In genomic region chr1:100039571-100039970, GRCh38 we compare ENCODE assay signal across 8 cellular contexts.
A peak's percentile ranks its signal among the peaks of the same experiment; 100 is the strongest.
DNase-seq lines count a peak whose midpoint lies in the region; ATAC-seq, FAIRE-seq and TF ChIP-seq lines count a peak whose summit lies in the region.

No MANE protein-coding gene starts in this region.

- in situ Hi-C loops in HepG2 (cut with HindIII; ENCODE audit: extremely low pct_ligation_motif_present, low pct_unique_long_range_greater_than_20kb) = loop anchor here (5.0 kb wide), 1 partner anchor 232 kb away; no protein-coding TSS in a partner anchor

- DNase-seq in heart right ventricle (no peak), left cardiac atrium (no peak), adrenal gland (no peak), HepG2 (ENCODE audit: low spot score) (no peak), upper lobe of left lung (no peak), NCI-H524 (lab: John Stamatoyannopoulos, UW) (no peak)

- no peak for TF ChIP-seq EP300 in HepG2 (IDR thresholded peaks at IDR 0.05; ENCODE audit: low read depth in 2 of 2, low read length in 2 of 2)
- TF ChIP-seq EP300 in HepG2 (CRISPR knock-in tag; IDR thresholded peaks at IDR 0.05; ENCODE audit: borderline replicate concordance) = no peak
- no peak for TF ChIP-seq EP300 in upper lobe of left lung (IDR thresholded peaks at IDR 0.05)

- H3K4me1 ChIP-seq in heart right ventricle = peaks cover 0 to 63% (median 32%) of the 10 kb centered on the region in 9 donors
- peaks cover 14 to 49% of the 10 kb centered on the region in 2 donors for H3K4me1 ChIP-seq in adrenal gland (replicated peaks in 1 of 2)
- peaks cover 58% of the 10 kb centered on the region for H3K4me1 ChIP-seq in HepG2 (ENCODE audit: insufficient read depth, low read length)
- peaks cover 30 to 60% (median 33%) of the 10 kb centered on the region in 4 donors for H3K4me1 ChIP-seq in upper lobe of left lung

- no peak for ATAC-seq in heart right ventricle
- ATAC-seq in left cardiac atrium = no peak
- no peak for ATAC-seq in HepG2
- ATAC-seq in upper lobe of left lung (ENCODE audit: low FRiP score in 2 of 2) = no peak
- ATAC-seq in HG03432 (IDR thresholded peaks at IDR 0.05; ENCODE audit: unreplicated experiment) = no peak
- ATAC-seq in HG03439 (IDR thresholded peaks at IDR 0.05; ENCODE audit: unreplicated experiment) = no peak

- peak overlapping the region in 7 of 10 donors; percentile 94 to 98 (median 97) for H3K27ac ChIP-seq in heart right ventricle
- peak overlapping the region in 4 of 5 donors; percentile 83 to 99 (median 98) for H3K27ac ChIP-seq in adrenal gland
- peak overlapping the region; percentile 94 for H3K27ac ChIP-seq in HepG2 (ENCODE audit: extremely low read length, insufficient read depth, low read length)
- peak overlapping the region; percentile 99 to 100 (median 100) for H3K27ac ChIP-seq in upper lobe of left lung

- intact Hi-C loops in heart right ventricle (cut with DNase I) (loop anchor here in 4 of 10 donors (5.0 kb wide), 2 partner anchors 67 to 93 kb away; partner anchors contain the start of genes SASS6 (in 2 of the 4) and TRMT13 (in 2 of the 4)), left cardiac atrium (cut with DNase I) (no loop called here), adrenal gland (cut with DNase I) (no loop called here), HepG2 (cut with micrococcal nuclease; ENCODE audit: unreplicated experiment) (loop anchor here (2.0 to 10.0 kb wide), 3 partner anchors 69 to 315 kb away; partner anchors contain the start of genes CDC14A, SASS6 and TRMT13)

- peak overlapping the region; percentile 87 for H3K4me2 ChIP-seq in HepG2 (ENCODE audit: low read depth, low read length)

- H3K9ac ChIP-seq in HepG2 (ENCODE audit: insufficient read depth, low read depth, low read length) = peak overlapping the region; percentile 99

- BruUV-seq in HepG2 (replicated peaks; lab: Mats Ljungman, UMichigan) = no TSS peak

- peaks cover 0 to 7% (median 0%) of the 10 kb centered on the region in 11 donors for H3K9me3 ChIP-seq in heart right ventricle
- H3K9me3 ChIP-seq in adrenal gland (replicated peaks in 1 of 3) = no peaks in the 10 kb centered on the region
- H3K9me3 ChIP-seq in HepG2 (ENCODE audit: low read length) = no peaks in the 10 kb centered on the region
- no peaks in the 10 kb centered on the region for H3K9me3 ChIP-seq in upper lobe of left lung

- 29 to 33% methylated on average over 2 of the region's 2 CpGs for WGBS in heart right ventricle, 2 donors
- WGBS in adrenal gland, 4 donors = 10 to 24% (median 15%) methylated on average over 2 of the region's 2 CpGs
- 4% methylated on average over 2 of the region's 2 CpGs for WGBS in HepG2 (ENCODE audit: low lambda C conversion rate)
- 14% methylated on average over 2 of the region's 2 CpGs for WGBS in upper lobe of left lung, 2 donors

- H2AFZ ChIP-seq in HepG2 (ENCODE audit: low read length) = no peak overlapping the region

- H4K20me1 ChIP-seq in HepG2 (ENCODE audit: insufficient read depth, low read length) = peaks cover 30% of the 10 kb centered on the region

- CTCF ChIA-PET in HepG2 (lab: Yijun Ruan, JAX; ENCODE audit: low intra/inter-chr PET ratio, low total read pairs) = no interaction called here

- POLR2A ChIA-PET in HepG2 (lab: Yijun Ruan, JAX) = interaction anchor here (2.9 kb wide), 1 partner anchor 70 kb away, joined by 25 read pairs; the partner anchor contains the start of gene SLC35A3

- H3K4me3 ChIP-seq in heart right ventricle = peak overlapping the region in 9 of 10 donors; percentile 74 to 94 (median 86)
- H3K4me3 ChIP-seq in adrenal gland = peak overlapping the region in 2 of 4 donors; percentile 72 to 91
- peak overlapping the region; percentile 91 to 99 (median 97) for H3K4me3 ChIP-seq in HepG2 (replicated peaks in 1 of 3; ENCODE audit: insufficient read depth in 1 of 3, low read depth in 2 of 3, low read length in 3 of 3)
- peak overlapping the region in 3 of 4 donors; percentile 83 to 95 (median 85) for H3K4me3 ChIP-seq in upper lobe of left lung

- no peak for TF ChIP-seq RAD21 in HepG2 (CRISPR knock-in tag; IDR thresholded peaks at IDR 0.05)

- H3K27me3 ChIP-seq in heart right ventricle (no peaks in the 10 kb centered on the region), adrenal gland (no peaks in the 10 kb centered on the region), HepG2 (ENCODE audit: control insufficient read depth in 1 of 2, insufficient read depth in 2 of 2, low read length in 2 of 2) (no peaks in the 10 kb centered on the region; a peak in 1 of 5 replicates), upper lobe of left lung (no peaks in the 10 kb centered on the region)

- H3K36me3 ChIP-seq in heart right ventricle = peaks cover 0 to 2% (median 0%) of the 10 kb centered on the region in 9 donors
- H3K36me3 ChIP-seq in adrenal gland (replicated peaks in 1 of 2) = no peaks in the 10 kb centered on the region
- no peaks in the 10 kb centered on the region for H3K36me3 ChIP-seq in HepG2 (replicated peaks in 1 of 2; ENCODE audit: control insufficient read depth in 1 of 2, insufficient read depth in 2 of 2, low read length in 2 of 2)
- H3K36me3 ChIP-seq in upper lobe of left lung = no peaks in the 10 kb centered on the region

- TF ChIP-seq POLR2A in adrenal gland (IDR thresholded peaks at IDR 0.05) (no peak), HepG2 (IDR thresholded peaks at IDR 0.05; ENCODE audit: insufficient read depth in 1 of 2, low read depth in 2 of 2, low read length in 2 of 2) (no peak), upper lobe of left lung (IDR thresholded peaks at IDR 0.05) (no peak)

- FAIRE-seq in HepG2 (lab: Jason Lieb, UNC) = no peak

- no peak for TF ChIP-seq CTCF in heart right ventricle (IDR thresholded peaks at IDR 0.05)
- no peak for TF ChIP-seq CTCF in adrenal gland (IDR thresholded peaks at IDR 0.05)
- no peak for TF ChIP-seq CTCF in HepG2 (CRISPR knock-in tag; IDR thresholded peaks at IDR 0.05)
- TF ChIP-seq CTCF in upper lobe of left lung (IDR thresholded peaks at IDR 0.05) = no peak

- H3K79me2 ChIP-seq in HepG2 (ENCODE audit: insufficient read depth, low read length) = peaks cover 91% of the 10 kb centered on the region

TF ChIP-seq in HepG2, 621 proteins besides CTCF, POLR2A, EP300 and RAD21:
- no peak for TF ChIP-seq PCBP2 (optimal IDR thresholded peaks at IDR 0.05; ENCODE audit: low read depth, low read length, poor library complexity, severe bottlenecking)
- no peak for TF ChIP-seq PBX3 (CRISPR knock-in tag; IDR thresholded peaks at IDR 0.05; ENCODE audit: borderline replicate concordance)
- no peak for TF ChIP-seq BRD4 (CRISPR knock-in tag; IDR thresholded peaks at IDR 0.05)
- TF ChIP-seq HNF4G (IDR thresholded peaks at IDR 0.05; ENCODE audit: borderline replicate concordance, low read depth, low read length) = no peak
- TF ChIP-seq HNF4G (CRISPR knock-in tag; IDR thresholded peaks at IDR 0.05; ENCODE audit: borderline replicate concordance, low read depth) = no peak
- TF ChIP-seq PLRG1 (conservative IDR thresholded peaks at IDR 0.05) = no peak
- TF ChIP-seq ZNF674 (CRISPR knock-in tag; IDR thresholded peaks at IDR 0.05; ENCODE audit: low read depth) = no peak
- no peak for TF ChIP-seq ZNF367 (CRISPR knock-in tag; IDR thresholded peaks at IDR 0.05; ENCODE audit: borderline replicate concordance)
- no peak for TF ChIP-seq ISL2 (CRISPR knock-in tag; IDR thresholded peaks at IDR 0.05)
- no peak for TF ChIP-seq ZNF256 (CRISPR knock-in tag; conservative IDR thresholded peaks at IDR 0.05)
- no peak for TF ChIP-seq NONO (IDR thresholded peaks at IDR 0.05)
- no peak for TF ChIP-seq NONO (CRISPR knock-in tag; conservative IDR thresholded peaks at IDR 0.05)
- TF ChIP-seq AKNA (CRISPR knock-in tag; IDR thresholded peaks at IDR 0.05; ENCODE audit: borderline replicate concordance) = no peak
